Comparison of ENCODE assay signal across 9 cellular contexts in the genomic region with DNA sequence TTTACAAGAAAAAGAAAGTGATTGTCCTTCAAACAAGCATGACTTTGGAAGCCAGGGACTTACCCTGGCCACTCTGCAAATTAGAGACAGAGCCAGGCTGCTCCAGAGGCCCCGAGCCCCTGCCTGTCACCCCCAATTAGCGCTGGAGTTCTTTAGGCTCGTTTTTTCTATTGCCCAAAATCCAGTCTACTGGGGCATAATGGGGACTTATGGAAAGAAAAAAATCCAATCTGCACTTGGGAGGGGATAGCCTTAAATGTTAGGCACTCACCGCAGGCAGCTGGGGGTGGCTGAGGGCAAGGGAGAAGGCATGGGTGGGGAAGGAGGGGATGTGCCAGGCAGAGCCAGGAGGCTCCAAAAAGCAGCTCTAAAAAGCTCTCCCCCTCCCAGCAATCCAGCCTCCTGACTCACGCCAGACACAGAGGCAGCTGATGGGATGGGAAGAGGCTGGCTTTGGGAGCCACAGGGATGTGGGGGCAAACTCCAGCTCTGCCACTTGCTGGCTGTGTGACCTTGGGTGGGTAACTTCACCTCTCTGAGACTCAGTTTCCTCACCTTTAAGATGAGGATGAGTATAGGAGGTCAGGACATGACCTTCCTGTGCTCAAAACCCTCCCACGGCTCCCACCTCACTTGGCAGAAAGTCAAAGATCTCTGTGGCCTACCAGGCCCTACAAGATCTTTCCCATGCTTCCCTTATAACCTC.
A peak's percentile ranks its signal among the peaks of the same experiment; 100 is the strongest.
DNase-seq lines count a peak whose midpoint lies in the region; ATAC-seq and TF ChIP-seq lines count a peak whose summit lies in the region.
"Had no signal": no experiment of that assay in that cellular context is flagged by ENCODE, and none has a peak within 500 bp of the region (broad histone marks: within the 10 kb centered on the region; RNA-seq: fewer than 3 reads in every experiment).

No MANE protein-coding gene starts in this region.

- H3K4me3 ChIP-seq in fibroblast of the aortic adventitia (ENCODE audit: low read depth, low read length) = no peak overlapping the region

- DNase-seq in GM20000 (ENCODE audit: low spot score) = peak; percentile 32
- DNase-seq in T-helper 17 cell = no peak
- DNase-seq in fibroblast of the aortic adventitia (ENCODE audit: low read depth) = peak; percentile 42
- no peak for DNase-seq in stimulated activated effector memory CD8-positive, alpha-beta T cell treated with anti-CD3 and anti-CD28 coated beads, Interleukin-12 subunit alpha, Interleukin-12 subunit beta, amount 100 ng/mL, for 72 hours (ENCODE audit: low spot score in 2 of 2)
- DNase-seq: NCI-H510A had no signal

- H3K27ac Mint-ChIP-seq in T-helper 17 cell = peak overlapping the region; percentile 89
- H3K27ac Mint-ChIP-seq in stimulated activated effector memory CD8-positive, alpha-beta T cell treated with anti-CD3 and anti-CD28 coated beads, Interleukin-12 subunit alpha, Interleukin-12 subunit beta, amount 100 ng/mL, for 72 hours = peak overlapping the region; percentile 88

- H3K4me1 Mint-ChIP-seq in T-helper 17 cell = peaks cover 29% of the 10 kb centered on the region
- H3K4me1 Mint-ChIP-seq in stimulated activated effector memory CD8-positive, alpha-beta T cell treated with anti-CD3 and anti-CD28 coated beads, Interleukin-12 subunit alpha, Interleukin-12 subunit beta, amount 100 ng/mL, for 72 hours = peaks cover 55% of the 10 kb centered on the region

- no peaks in the 10 kb centered on the region for H3K9me3 ChIP-seq in T-helper 17 cell (ENCODE audit: control insufficient read depth, low read length, poor library complexity, severe bottlenecking)

- no peaks in the 10 kb centered on the region for H3K27me3 Mint-ChIP-seq in T-helper 17 cell

- TF ChIP-seq CTCF in GM20000 (IDR thresholded peaks at IDR 0.05; ENCODE audit: extremely low read depth, missing control alignments) = no peak
- no peak for TF ChIP-seq CTCF in fibroblast of the aortic adventitia (IDR thresholded peaks at IDR 0.05; ENCODE audit: insufficient read depth, low read length)

- no peaks in the 10 kb centered on the region for H3K9me3 Mint-ChIP-seq in stimulated activated effector memory CD8-positive, alpha-beta T cell treated with anti-CD3 and anti-CD28 coated beads, Interleukin-12 subunit alpha, Interleukin-12 subunit beta, amount 100 ng/mL, for 72 hours

- ATAC-seq in T-helper 17 cell (no peak), HG02870 (IDR thresholded peaks at IDR 0.05; ENCODE audit: unreplicated experiment) (no peak), GM21447 (IDR thresholded peaks at IDR 0.05; ENCODE audit: unreplicated experiment) (no peak), HG02973 (IDR thresholded peaks at IDR 0.05; ENCODE audit: unreplicated experiment) (no peak), GM18502 (IDR thresholded peaks at IDR 0.05; ENCODE audit: poor library complexity, unreplicated experiment) (no peak)
- no peak for ATAC-seq in stimulated activated effector memory CD8-positive, alpha-beta T cell treated with anti-CD3 and anti-CD28 coated beads, Interleukin-12 subunit alpha, Interleukin-12 subunit beta, amount 100 ng/mL, for 72 hours

- H3K4me3 Mint-ChIP-seq in T-helper 17 cell = peak overlapping the region; percentile 79
- peak overlapping the region; percentile 67 for H3K4me3 Mint-ChIP-seq in stimulated activated effector memory CD8-positive, alpha-beta T cell treated with anti-CD3 and anti-CD28 coated beads, Interleukin-12 subunit alpha, Interleukin-12 subunit beta, amount 100 ng/mL, for 72 hours

- no peaks in the 10 kb centered on the region for H3K36me3 Mint-ChIP-seq in T-helper 17 cell (ENCODE audit: low read depth)
- peaks cover 9% of the 10 kb centered on the region for H3K36me3 Mint-ChIP-seq in stimulated activated effector memory CD8-positive, alpha-beta T cell treated with anti-CD3 and anti-CD28 coated beads, Interleukin-12 subunit alpha, Interleukin-12 subunit beta, amount 100 ng/mL, for 72 hours

Comparison
In these comparisons a context has a peak if more than half of its experiments do, and no peak if none do; other contexts are left out.
1. DNase-seq: peak in GM20000 (single experiment) and fibroblast of the aortic adventitia (single experiment); none in T-helper 17 cell (0 of 3) and stimulated activated effector memory CD8-positive, alpha-beta T cell treated with anti-CD3 and anti-CD28 coated beads, Interleukin-12 subunit alpha, Interleukin-12 subunit beta, amount 100 ng/mL, for 72 hours (0 of 2).